ENCODE assay signal across 1 cellular context in the genomic region with DNA sequence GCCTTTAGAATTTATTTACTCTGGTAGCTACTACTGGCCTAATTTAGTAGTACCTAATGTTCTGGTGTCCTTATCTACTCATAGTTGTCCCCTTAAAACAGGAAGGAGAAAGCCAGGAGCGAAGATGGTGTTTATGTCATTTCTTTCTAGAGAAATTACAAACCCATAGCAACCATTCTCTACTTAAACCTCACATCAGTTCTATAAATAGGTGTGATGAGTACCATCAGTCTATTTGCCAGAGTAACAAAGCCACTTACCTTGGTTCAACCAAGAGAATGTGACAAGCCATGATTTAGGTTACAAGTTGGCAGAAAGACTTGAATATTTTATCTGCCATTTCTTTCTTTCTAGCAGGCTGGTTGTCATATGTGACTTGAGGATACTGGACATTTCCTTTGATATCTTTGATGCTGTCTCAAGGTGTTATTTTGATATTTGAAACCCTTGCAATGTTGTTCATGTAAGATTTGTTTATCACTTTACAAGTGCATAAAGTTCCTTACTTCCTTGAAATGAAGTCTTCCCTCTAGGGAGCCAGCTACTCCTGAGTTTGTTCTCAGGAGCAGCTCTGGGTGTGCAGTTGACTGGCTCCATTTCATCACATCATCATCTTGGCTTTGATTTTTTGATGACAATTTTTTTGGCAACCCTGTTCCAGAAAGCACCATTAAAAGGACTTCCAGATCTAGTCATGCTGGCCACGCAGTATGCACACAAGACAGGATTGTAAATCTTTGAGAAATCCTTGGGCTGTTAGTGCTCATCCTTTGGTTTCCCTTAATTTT.
TF ChIP-seq lines count a peak whose summit lies in the region.

No MANE protein-coding gene starts in this region.

TF ChIP-seq in WTC11, 78 proteins besides CTCF, POLR2A, EP300 and RAD21 (continued from another document):
- TF ChIP-seq, protein P1, sequence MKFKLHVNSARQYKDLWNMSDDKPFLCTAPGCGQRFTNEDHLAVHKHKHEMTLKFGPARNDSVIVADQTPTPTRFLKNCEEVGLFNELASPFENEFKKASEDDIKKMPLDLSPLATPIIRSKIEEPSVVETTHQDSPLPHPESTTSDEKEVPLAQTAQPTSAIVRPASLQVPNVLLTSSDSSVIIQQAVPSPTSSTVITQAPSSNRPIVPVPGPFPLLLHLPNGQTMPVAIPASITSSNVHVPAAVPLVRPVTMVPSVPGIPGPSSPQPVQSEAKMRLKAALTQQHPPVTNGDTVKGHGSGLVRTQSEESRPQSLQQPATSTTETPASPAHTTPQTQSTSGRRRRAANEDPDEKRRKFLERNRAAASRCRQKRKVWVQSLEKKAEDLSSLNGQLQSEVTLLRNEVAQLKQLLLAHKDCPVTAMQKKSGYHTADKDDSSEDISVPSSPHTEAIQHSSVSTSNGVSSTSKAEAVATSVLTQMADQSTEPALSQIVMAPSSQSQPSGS (CRISPR knock-in tag; IDR thresholded peaks at IDR 0.05; ENCODE audit: borderline replicate concordance, low read depth) = no peak
- TF ChIP-seq, protein P2, sequence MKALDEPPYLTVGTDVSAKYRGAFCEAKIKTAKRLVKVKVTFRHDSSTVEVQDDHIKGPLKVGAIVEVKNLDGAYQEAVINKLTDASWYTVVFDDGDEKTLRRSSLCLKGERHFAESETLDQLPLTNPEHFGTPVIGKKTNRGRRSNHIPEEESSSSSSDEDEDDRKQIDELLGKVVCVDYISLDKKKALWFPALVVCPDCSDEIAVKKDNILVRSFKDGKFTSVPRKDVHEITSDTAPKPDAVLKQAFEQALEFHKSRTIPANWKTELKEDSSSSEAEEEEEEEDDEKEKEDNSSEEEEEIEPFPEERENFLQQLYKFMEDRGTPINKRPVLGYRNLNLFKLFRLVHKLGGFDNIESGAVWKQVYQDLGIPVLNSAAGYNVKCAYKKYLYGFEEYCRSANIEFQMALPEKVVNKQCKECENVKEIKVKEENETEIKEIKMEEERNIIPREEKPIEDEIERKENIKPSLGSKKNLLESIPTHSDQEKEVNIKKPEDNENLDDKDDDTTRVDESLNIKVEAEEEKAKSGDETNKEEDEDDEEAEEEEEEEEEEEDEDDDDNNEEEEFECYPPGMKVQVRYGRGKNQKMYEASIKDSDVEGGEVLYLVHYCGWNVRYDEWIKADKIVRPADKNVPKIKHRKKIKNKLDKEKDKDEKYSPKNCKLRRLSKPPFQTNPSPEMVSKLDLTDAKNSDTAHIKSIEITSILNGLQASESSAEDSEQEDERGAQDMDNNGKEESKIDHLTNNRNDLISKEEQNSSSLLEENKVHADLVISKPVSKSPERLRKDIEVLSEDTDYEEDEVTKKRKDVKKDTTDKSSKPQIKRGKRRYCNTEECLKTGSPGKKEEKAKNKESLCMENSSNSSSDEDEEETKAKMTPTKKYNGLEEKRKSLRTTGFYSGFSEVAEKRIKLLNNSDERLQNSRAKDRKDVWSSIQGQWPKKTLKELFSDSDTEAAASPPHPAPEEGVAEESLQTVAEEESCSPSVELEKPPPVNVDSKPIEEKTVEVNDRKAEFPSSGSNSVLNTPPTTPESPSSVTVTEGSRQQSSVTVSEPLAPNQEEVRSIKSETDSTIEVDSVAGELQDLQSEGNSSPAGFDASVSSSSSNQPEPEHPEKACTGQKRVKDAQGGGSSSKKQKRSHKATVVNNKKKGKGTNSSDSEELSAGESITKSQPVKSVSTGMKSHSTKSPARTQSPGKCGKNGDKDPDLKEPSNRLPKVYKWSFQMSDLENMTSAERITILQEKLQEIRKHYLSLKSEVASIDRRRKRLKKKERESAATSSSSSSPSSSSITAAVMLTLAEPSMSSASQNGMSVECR (CRISPR knock-in tag; IDR thresholded peaks at IDR 0.05; ENCODE audit: borderline replicate concordance) = no peak
- TF ChIP-seq CREM (CRISPR knock-in tag; IDR thresholded peaks at IDR 0.05) = no peak
- TF ChIP-seq, protein P3, sequence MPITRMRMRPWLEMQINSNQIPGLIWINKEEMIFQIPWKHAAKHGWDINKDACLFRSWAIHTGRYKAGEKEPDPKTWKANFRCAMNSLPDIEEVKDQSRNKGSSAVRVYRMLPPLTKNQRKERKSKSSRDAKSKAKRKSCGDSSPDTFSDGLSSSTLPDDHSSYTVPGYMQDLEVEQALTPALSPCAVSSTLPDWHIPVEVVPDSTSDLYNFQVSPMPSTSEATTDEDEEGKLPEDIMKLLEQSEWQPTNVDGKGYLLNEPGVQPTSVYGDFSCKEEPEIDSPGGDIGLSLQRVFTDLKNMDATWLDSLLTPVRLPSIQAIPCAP (CRISPR knock-in tag; IDR thresholded peaks at IDR 0.05) = no peak
- TF ChIP-seq, protein P4, sequence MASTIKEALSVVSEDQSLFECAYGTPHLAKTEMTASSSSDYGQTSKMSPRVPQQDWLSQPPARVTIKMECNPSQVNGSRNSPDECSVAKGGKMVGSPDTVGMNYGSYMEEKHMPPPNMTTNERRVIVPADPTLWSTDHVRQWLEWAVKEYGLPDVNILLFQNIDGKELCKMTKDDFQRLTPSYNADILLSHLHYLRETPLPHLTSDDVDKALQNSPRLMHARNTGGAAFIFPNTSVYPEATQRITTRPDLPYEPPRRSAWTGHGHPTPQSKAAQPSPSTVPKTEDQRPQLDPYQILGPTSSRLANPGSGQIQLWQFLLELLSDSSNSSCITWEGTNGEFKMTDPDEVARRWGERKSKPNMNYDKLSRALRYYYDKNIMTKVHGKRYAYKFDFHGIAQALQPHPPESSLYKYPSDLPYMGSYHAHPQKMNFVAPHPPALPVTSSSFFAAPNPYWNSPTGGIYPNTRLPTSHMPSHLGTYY (CRISPR knock-in tag; IDR thresholded peaks at IDR 0.05) = no peak
- TF ChIP-seq ELF4 (CRISPR knock-in tag; IDR thresholded peaks at IDR 0.05; ENCODE audit: low read depth) = no peak
- TF ChIP-seq TCF7 (CRISPR knock-in tag; IDR thresholded peaks at IDR 0.05; ENCODE audit: low read depth) = no peak
